In genomic region chr15:43748376-43748775, GRCh38 we compare ENCODE assay signal across 12 cellular contexts. TPM values are rescaled to one million over a fixed set of nuclear protein-coding genes. Genes with fewer than 3 reads are reported as not detected.
DNase-seq lines count a peak whose midpoint lies in the region; ATAC-seq and TF ChIP-seq lines count a peak whose summit lies in the region.
"Had no signal": no experiment of that assay in that cellular context is flagged by ENCODE, and none has a peak within 500 bp of the region (broad histone marks: within the 10 kb centered on the region; RNA-seq: fewer than 3 reads in every experiment).

No MANE protein-coding gene starts in this region.

- H3K36me3 ChIP-seq in SK-N-MC (ENCODE audit: insufficient read depth, low read length): peaks cover 28% of the 10 kb centered on the region
- peaks cover 0 to 15% (median 6%) of the 10 kb centered on the region in 4 donors for H3K36me3 ChIP-seq in esophagus muscularis mucosa
- peaks cover 0 to 31% (median 0%) of the 10 kb centered on the region in 6 donors for H3K36me3 ChIP-seq in spleen

- POLR2A ChIA-PET in activated CD4-positive, alpha-beta T cell treated with anti-CD3 and anti-CD28 coated beads, Interleukin-2, amount 10 ng/mL, durations not matched to agents 7 days and 5 days (lab: Charles Lee): no interaction called here

- no peak for TF ChIP-seq POLR2A in esophagus muscularis mucosa (IDR thresholded peaks at IDR 0.05; ENCODE audit: low read depth)
- no peak for TF ChIP-seq POLR2A in spleen (IDR thresholded peaks at IDR 0.05)

- peaks cover 49% of the 10 kb centered on the region for H3K4me1 Mint-ChIP-seq in activated CD4-positive, alpha-beta T cell treated with anti-CD3 and anti-CD28 coated beads, Interleukin-2, amount 10 ng/mL, durations not matched to agents 7 days and 5 days

- no peaks in the 10 kb centered on the region for H3K27me3 Mint-ChIP-seq in activated CD4-positive, alpha-beta T cell treated with anti-CD3 and anti-CD28 coated beads, Interleukin-2, amount 10 ng/mL, durations not matched to agents 7 days and 5 days

- H3K4me3 ChIP-seq in SK-N-MC (peak overlapping the region; percentile 90), esophagus muscularis mucosa (peak overlapping the region in 3 of 4 donors; percentile 75 to 95 (median 76)), spleen (peak overlapping the region in 6 of 8 donors; percentile 68 to 86 (median 76))

- H3K27me3 ChIP-seq in esophagus muscularis mucosa (no peaks in the 10 kb centered on the region), spleen (replicated peaks in 1 of 7) (no peaks in the 10 kb centered on the region)
- H3K27me3 ChIP-seq: tibial nerve had no signal

- 60% methylated on average over 1 of the region's 3 CpGs for WGBS in esophagus muscularis mucosa
- 33 to 40% (median 38%) methylated on average over 3 of the region's 3 CpGs for WGBS in spleen, 5 donors

- H3K27ac Mint-ChIP-seq in activated CD4-positive, alpha-beta T cell treated with anti-CD3 and anti-CD28 coated beads, Interleukin-2, amount 10 ng/mL, durations not matched to agents 7 days and 5 days: peak overlapping the region; percentile 83

- no peak overlapping the region for H3K9ac ChIP-seq in SK-N-MC (ENCODE audit: insufficient read length)
- H3K9ac ChIP-seq: parathyroid adenoma had no signal

- TF ChIP-seq CTCF in esophagus muscularis mucosa (IDR thresholded peaks at IDR 0.05) (no peak), spleen (IDR thresholded peaks at IDR 0.05 in 8 of 11, conservative IDR thresholded peaks at IDR 0.05 in 3 of 11) (no peak)

- DNase-seq in activated CD4-positive, alpha-beta T cell treated with anti-CD3 and anti-CD28 coated beads, Interleukin-2, amount 10 ng/mL, durations not matched to agents 7 days and 5 days: peak; percentile 42
- DNase-seq in activated CD4-positive, alpha-beta T cell treated with anti-CD3 and anti-CD28 coated beads for 4 hours: no peak
- DNase-seq in SK-N-MC (ENCODE audit: low read depth, low spot score) (no peak), esophagus muscularis mucosa (ENCODE audit: extremely low spot score) (no peak), spleen (no peak), NCI-H187 (lab: John Stamatoyannopoulos, UW) (no peak), NCI-H2171 treated with DMSO at 0.1 percent for 48 hours (lab: John Stamatoyannopoulos, UW) (no peak)
- DNase-seq: anterior cingulate cortex, GOT3 had no signal

- no peak for ATAC-seq in GM19035 (IDR thresholded peaks at IDR 0.05; ENCODE audit: unreplicated experiment)

- peak overlapping the region; percentile 98 for H3K4me3 Mint-ChIP-seq in activated CD4-positive, alpha-beta T cell treated with anti-CD3 and anti-CD28 coated beads, Interleukin-2, amount 10 ng/mL, durations not matched to agents 7 days and 5 days

- CTCF ChIA-PET in activated CD4-positive, alpha-beta T cell treated with anti-CD3 and anti-CD28 coated beads, Interleukin-2, amount 10 ng/mL, durations not matched to agents 7 days and 5 days (lab: Charles Lee): interaction anchor here (0.6 kb wide), 1 partner anchor 1539 kb away, joined by 4 read pairs; no protein-coding TSS in a partner anchor

- intact Hi-C loops in esophagus muscularis mucosa (cut with DNase I) (no loop called here), spleen (cut with DNase I; ENCODE audit: low total_unique reads) (no loop called here)

- no peaks in the 10 kb centered on the region for H3K9me3 ChIP-seq in SK-N-MC (ENCODE audit: low read depth, low read length)
- H3K9me3 ChIP-seq in esophagus muscularis mucosa: no peaks in the 10 kb centered on the region
- no peaks in the 10 kb centered on the region for H3K9me3 ChIP-seq in spleen
- H3K9me3 ChIP-seq: tibial nerve had no signal

- H3K9me3 Mint-ChIP-seq in activated CD4-positive, alpha-beta T cell treated with anti-CD3 and anti-CD28 coated beads, Interleukin-2, amount 10 ng/mL, durations not matched to agents 7 days and 5 days: no peaks in the 10 kb centered on the region

- TF ChIP-seq EP300 in esophagus muscularis mucosa (IDR thresholded peaks at IDR 0.05): no peak

- peaks cover 39 to 68% (median 61%) of the 10 kb centered on the region in 4 donors for H3K4me1 ChIP-seq in esophagus muscularis mucosa
- H3K4me1 ChIP-seq in spleen: peaks cover 51 to 90% (median 65%) of the 10 kb centered on the region in 6 donors

- H3K36me3 Mint-ChIP-seq in activated CD4-positive, alpha-beta T cell treated with anti-CD3 and anti-CD28 coated beads, Interleukin-2, amount 10 ng/mL, durations not matched to agents 7 days and 5 days (ENCODE audit: low read depth): peaks cover 35% of the 10 kb centered on the region

- H3K27ac ChIP-seq in SK-N-MC (no peak overlapping the region), esophagus muscularis mucosa (replicated peaks in 1 of 4) (peak overlapping the region in 1 of 4 donors; percentile 6), spleen (peak overlapping the region in 6 of 8 donors; percentile 74 to 99 (median 97))
- H3K27ac ChIP-seq: parathyroid adenoma had no signal

RNA-seq across cellular contexts. Expression of gene PDIA3, which starts 2.1 kb away (rescaled TPM):
- 100 to 1,000 TPM; 304 to 330 TPM for total RNA-seq in activated CD4-positive, alpha-beta T cell treated with anti-CD3 and anti-CD28 coated beads, Interleukin-2, amount 10 ng/mL, durations not matched to agents 7 days and 5 days
- 100 to 1,000 TPM in 2 of 4 donors, 10 to 100 TPM in 2; 70.6 to 256 (median 101) TPM for total RNA-seq in esophagus muscularis mucosa
- total RNA-seq in spleen: 100 to 1,000 TPM; 116 to 311 (median 263) TPM
- polyA plus RNA-seq in spleen: 100 to 1,000 TPM; 104 to 152 (median 125) TPM

RNA-seq across cellular contexts. Expression of gene ELL3, which starts 28.4 kb away (rescaled TPM):
- 1 to 10 TPM; 2.5 to 2.9 TPM for total RNA-seq in activated CD4-positive, alpha-beta T cell treated with anti-CD3 and anti-CD28 coated beads, Interleukin-2, amount 10 ng/mL, durations not matched to agents 7 days and 5 days
- 1 to 10 TPM; 3.0 to 7.7 (median 4.1) TPM for total RNA-seq in esophagus muscularis mucosa
- total RNA-seq in spleen: 1 to 10 TPM; 1.7 to 9.8 (median 3.0) TPM
- 10 to 100 TPM in 1 of 3 donors, 1 to 10 TPM in 2; 5.1 to 44.4 (median 6.0) TPM for polyA plus RNA-seq in spleen

RNA-seq across cellular contexts. Expression of gene SERF2, which starts 43.7 kb away (rescaled TPM):
- 100 to 1,000 TPM; 956 to 981 TPM for total RNA-seq in activated CD4-positive, alpha-beta T cell treated with anti-CD3 and anti-CD28 coated beads, Interleukin-2, amount 10 ng/mL, durations not matched to agents 7 days and 5 days
- total RNA-seq in esophagus muscularis mucosa: 100 to 1,000 TPM; 625 to 874 (median 721) TPM
- 1,000 to 10,000 TPM in 1 of 7 donors, 100 to 1,000 TPM in 6; 566 to 1,001 (median 658) TPM for total RNA-seq in spleen
- polyA plus RNA-seq in spleen: 1,000 to 10,000 TPM; 1,442 to 2,199 (median 1,832) TPM

RNA-seq across cellular contexts. Expression of gene SERINC4, which starts 51.6 kb away (rescaled TPM):
- total RNA-seq in activated CD4-positive, alpha-beta T cell treated with anti-CD3 and anti-CD28 coated beads, Interleukin-2, amount 10 ng/mL, durations not matched to agents 7 days and 5 days: under 1 TPM; 0.37 to 0.50 TPM
- total RNA-seq in esophagus muscularis mucosa: not detected
- not detected for total RNA-seq in spleen
- polyA plus RNA-seq in spleen: under 1 TPM; 0.09 to 0.29 (median 0.24) TPM

RNA-seq across cellular contexts. Expression of gene HYPK, which starts 52.0 kb away (rescaled TPM):
- 10 to 100 TPM; 15.0 to 18.1 TPM for total RNA-seq in activated CD4-positive, alpha-beta T cell treated with anti-CD3 and anti-CD28 coated beads, Interleukin-2, amount 10 ng/mL, durations not matched to agents 7 days and 5 days
- total RNA-seq in esophagus muscularis mucosa: 10 to 100 TPM in 1 of 4 donors, 1 to 10 TPM in 3; 4.8 to 12.0 (median 9.4) TPM
- total RNA-seq in spleen: 10 to 100 TPM in 4 of 7 donors, 1 to 10 TPM in 3; 7.5 to 29.2 (median 10.1) TPM
- polyA plus RNA-seq in spleen: 10 to 100 TPM in 1 of 3 donors, 1 to 10 TPM in 2; 2.4 to 35.8 (median 7.8) TPM
